Comparison of ENCODE assay signal across 1 cellular context in genomic region chr17:68511254-68511670, GRCh38.
A peak's percentile ranks its signal among the peaks of the same experiment; 100 is the strongest.
TF ChIP-seq lines count a peak whose summit lies in the region.

No MANE protein-coding gene starts in this region.

TF ChIP-seq in K562, 482 proteins besides CTCF, POLR2A, EP300 and RAD21 (continued from another document):
- TF ChIP-seq, protein P1, sequence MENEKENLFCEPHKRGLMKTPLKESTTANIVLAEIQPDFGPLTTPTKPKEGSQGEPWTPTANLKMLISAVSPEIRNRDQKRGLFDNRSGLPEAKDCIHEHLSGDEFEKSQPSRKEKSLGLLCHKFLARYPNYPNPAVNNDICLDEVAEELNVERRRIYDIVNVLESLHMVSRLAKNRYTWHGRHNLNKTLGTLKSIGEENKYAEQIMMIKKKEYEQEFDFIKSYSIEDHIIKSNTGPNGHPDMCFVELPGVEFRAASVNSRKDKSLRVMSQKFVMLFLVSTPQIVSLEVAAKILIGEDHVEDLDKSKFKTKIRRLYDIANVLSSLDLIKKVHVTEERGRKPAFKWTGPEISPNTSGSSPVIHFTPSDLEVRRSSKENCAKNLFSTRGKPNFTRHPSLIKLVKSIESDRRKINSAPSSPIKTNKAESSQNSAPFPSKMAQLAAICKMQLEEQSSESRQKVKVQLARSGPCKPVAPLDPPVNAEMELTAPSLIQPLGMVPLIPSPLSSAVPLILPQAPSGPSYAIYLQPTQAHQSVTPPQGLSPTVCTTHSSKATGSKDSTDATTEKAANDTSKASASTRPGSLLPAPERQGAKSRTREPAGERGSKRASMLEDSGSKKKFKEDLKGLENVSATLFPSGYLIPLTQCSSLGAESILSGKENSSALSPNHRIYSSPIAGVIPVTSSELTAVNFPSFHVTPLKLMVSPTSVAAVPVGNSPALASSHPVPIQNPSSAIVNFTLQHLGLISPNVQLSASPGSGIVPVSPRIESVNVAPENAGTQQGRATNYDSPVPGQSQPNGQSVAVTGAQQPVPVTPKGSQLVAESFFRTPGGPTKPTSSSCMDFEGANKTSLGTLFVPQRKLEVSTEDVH (IDR thresholded peaks at IDR 0.05; ENCODE audit: low read depth, partially characterized antibody) = no peak
- TF ChIP-seq RBM25 (IDR thresholded peaks at IDR 0.05; ENCODE audit: low read depth, low read length, severe bottlenecking) = no peak
- TF ChIP-seq GTF2E2 (tag; IDR thresholded peaks at IDR 0.05) = no peak
- TF ChIP-seq ZNF316 (IDR thresholded peaks at IDR 0.05) = peak; percentile 20; the same call in 1 of the 2 replicates
- no peak for TF ChIP-seq ZNF24 (IDR thresholded peaks at IDR 0.05)
- no peak for TF ChIP-seq CHD2 (IDR thresholded peaks at IDR 0.05; ENCODE audit: low read depth, low read length)
- TF ChIP-seq, protein P2, sequence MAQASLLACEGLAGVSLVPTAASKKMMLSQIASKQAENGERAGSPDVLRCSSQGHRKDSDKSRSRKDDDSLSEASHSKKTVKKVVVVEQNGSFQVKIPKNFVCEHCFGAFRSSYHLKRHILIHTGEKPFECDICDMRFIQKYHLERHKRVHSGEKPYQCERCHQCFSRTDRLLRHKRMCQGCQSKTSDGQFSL (CRISPR knock-in tag; IDR thresholded peaks at IDR 0.05) = peak; percentile 34; the same call in 1 of the 2 replicates
- TF ChIP-seq, protein P2 (tag; IDR thresholded peaks at IDR 0.05) = peak in 1 of 2 experiments; percentile 55; a peak in 1 of 4 replicates
- TF ChIP-seq NFXL1 (CRISPR knock-in tag; IDR thresholded peaks at IDR 0.05) = no peak
- no peak for TF ChIP-seq KLF1 (tag; IDR thresholded peaks at IDR 0.05)
- no peak for TF ChIP-seq NR3C1 (CRISPR knock-in tag; IDR thresholded peaks at IDR 0.05)
- TF ChIP-seq ETV1 (tag; conservative IDR thresholded peaks at IDR 0.05; ENCODE audit: low read depth) = peak; percentile 33; the same call in 1 of the 2 replicates
- TF ChIP-seq ZNF780A (CRISPR knock-in tag; IDR thresholded peaks at IDR 0.05) = no peak
- TF ChIP-seq STAG1 (CRISPR knock-in tag; IDR thresholded peaks at IDR 0.05; ENCODE audit: borderline replicate concordance) = no peak
- no peak for TF ChIP-seq IRF2 (CRISPR knock-in tag; IDR thresholded peaks at IDR 0.05)
- TF ChIP-seq, protein P3, sequence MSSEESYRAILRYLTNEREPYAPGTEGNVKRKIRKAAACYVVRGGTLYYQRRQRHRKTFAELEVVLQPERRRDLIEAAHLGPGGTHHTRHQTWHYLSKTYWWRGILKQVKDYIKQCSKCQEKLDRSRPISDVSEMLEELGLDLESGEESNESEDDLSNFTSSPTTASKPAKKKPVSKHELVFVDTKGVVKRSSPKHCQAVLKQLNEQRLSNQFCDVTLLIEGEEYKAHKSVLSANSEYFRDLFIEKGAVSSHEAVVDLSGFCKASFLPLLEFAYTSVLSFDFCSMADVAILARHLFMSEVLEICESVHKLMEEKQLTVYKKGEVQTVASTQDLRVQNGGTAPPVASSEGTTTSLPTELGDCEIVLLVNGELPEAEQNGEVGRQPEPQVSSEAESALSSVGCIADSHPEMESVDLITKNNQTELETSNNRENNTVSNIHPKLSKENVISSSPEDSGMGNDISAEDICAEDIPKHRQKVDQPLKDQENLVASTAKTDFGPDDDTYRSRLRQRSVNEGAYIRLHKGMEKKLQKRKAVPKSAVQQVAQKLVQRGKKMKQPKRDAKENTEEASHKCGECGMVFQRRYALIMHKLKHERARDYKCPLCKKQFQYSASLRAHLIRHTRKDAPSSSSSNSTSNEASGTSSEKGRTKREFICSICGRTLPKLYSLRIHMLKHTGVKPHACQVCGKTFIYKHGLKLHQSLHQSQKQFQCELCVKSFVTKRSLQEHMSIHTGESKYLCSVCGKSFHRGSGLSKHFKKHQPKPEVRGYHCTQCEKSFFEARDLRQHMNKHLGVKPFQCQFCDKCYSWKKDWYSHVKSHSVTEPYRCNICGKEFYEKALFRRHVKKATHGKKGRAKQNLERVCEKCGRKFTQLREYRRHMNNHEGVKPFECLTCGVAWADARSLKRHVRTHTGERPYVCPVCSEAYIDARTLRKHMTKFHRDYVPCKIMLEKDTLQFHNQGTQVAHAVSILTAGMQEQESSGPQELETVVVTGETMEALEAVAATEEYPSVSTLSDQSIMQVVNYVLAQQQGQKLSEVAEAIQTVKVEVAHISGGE (CRISPR knock-in tag; IDR thresholded peaks at IDR 0.05) = peak in 2 of 3 experiments; percentile 16 to 42; a peak in 2 of 6 replicates
- TF ChIP-seq CBX3 (IDR thresholded peaks at IDR 0.05; ENCODE audit: borderline replicate concordance in 1 of 2, low read length in 2 of 2) = peak in 1 of 2 experiments; percentile 0; a peak in 1 of 3 replicates
- TF ChIP-seq FUS (optimal IDR thresholded peaks at IDR 0.05; ENCODE audit: low read depth, low read length) = no peak
- no peak for TF ChIP-seq ZNF445 (CRISPR knock-in tag; IDR thresholded peaks at IDR 0.05; ENCODE audit: low read depth)
